ENCODE assay signal across 23 cellular contexts in the genomic region with DNA sequence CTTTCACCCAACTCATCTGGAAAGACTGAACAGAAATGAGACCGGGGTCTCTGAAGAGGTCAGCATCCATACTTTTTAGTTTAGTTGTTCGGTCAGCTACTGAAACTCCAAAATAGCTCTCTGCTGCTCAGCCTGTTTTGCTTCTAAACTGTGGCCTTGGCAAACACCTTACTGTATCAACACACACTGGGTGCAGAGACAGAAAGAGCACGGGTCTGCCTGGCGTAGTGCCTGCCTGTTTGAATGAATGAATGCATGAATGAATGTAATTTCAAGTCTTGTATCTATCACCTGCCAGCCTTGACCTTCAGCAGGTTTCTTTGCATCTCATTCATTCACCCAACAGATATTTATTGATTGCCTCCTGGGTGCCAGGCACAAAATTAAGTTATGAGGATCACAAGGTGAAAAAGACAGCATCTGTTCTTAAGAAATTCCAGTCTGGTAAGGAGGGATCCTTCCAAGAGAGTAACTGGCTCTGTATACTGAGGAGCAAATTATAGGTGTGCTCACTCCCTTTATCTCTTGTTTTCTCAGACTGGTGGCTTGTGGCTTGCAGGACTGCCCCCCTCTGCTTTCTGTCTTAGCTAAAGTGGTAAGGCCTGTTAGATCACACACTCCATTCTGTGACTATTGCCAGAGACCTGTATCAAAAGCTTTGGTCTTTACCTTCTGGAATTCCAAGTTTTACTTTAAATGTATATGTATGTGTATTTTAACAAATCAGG.
"Had no signal": no experiment of that assay in that cellular context is flagged by ENCODE, and none has a peak within 500 bp of the region (broad histone marks: within the 10 kb centered on the region; RNA-seq: fewer than 3 reads in every experiment).

No MANE protein-coding gene starts in this region.

- H3K36me3 ChIP-seq: brain microvascular endothelial cell, colonic mucosa, gastroesophageal sphincter, neutrophil, upper lobe of left lung had no signal

- H3K9me3 Mint-ChIP-seq: activated T-helper 2 cell treated with anti-CD3 and anti-CD28 coated beads, Interferon-gamma antibody, Interleukin-2, Interleukin-4, amounts not matched to agents 10 μg/mL and 5 μg/mL and 100 μg/mL, durations not matched to agents 14 hours and 24 hours and 36 hours had no signal

- H3K9ac ChIP-seq: parathyroid adenoma had no signal

- ATAC-seq: activated CD8-positive, alpha-beta T cell treated with anti-CD3 and anti-CD28 coated beads for 36 hours; esophagus mucosa; gastroesophageal sphincter; left cardiac atrium; natural killer cell; sciatic nerve; stimulated activated naive CD8-positive, alpha-beta T cell treated with anti-CD3 and anti-CD28 coated beads, Interleukin-15, amount 100 ng/mL, for 72 hours had no signal

- H3K27ac Mint-ChIP-seq: activated CD8-positive, alpha-beta T cell treated with anti-CD3 and anti-CD28 coated beads for 36 hours; activated naive CD8-positive, alpha-beta T cell treated with anti-CD3 and anti-CD28 coated beads, Interleukin-2, amount 10 ng/mL, durations not matched to agents 7 days and 5 days; activated T-cell treated with anti-CD3 and anti-CD28 coated beads, Interleukin-2, amount 50 U/mL, for 24 hours; activated T-helper 2 cell treated with anti-CD3 and anti-CD28 coated beads, Interferon-gamma antibody, Interleukin-2, Interleukin-4, amounts not matched to agents 10 μg/mL and 5 μg/mL and 100 μg/mL, durations not matched to agents 14 hours and 24 hours and 36 hours; natural killer cell; stimulated activated naive CD8-positive, alpha-beta T cell treated with anti-CD3 and anti-CD28 coated beads, Interleukin-15, amount 100 ng/mL, for 72 hours had no signal

- H3K4me1 Mint-ChIP-seq: activated naive CD8-positive, alpha-beta T cell treated with anti-CD3 and anti-CD28 coated beads, Interleukin-2, amount 10 ng/mL, durations not matched to agents 7 days and 5 days; central memory CD8-positive, alpha-beta T cell; natural killer cell; stimulated activated naive CD8-positive, alpha-beta T cell treated with anti-CD3 and anti-CD28 coated beads, Interleukin-15, amount 100 ng/mL, for 72 hours had no signal

- H3K27me3 ChIP-seq: brain microvascular endothelial cell, colonic mucosa, gastroesophageal sphincter, neutrophil, upper lobe of left lung had no signal

- H3K4me2 ChIP-seq: smooth muscle cell had no signal

- H3K27ac ChIP-seq: brain microvascular endothelial cell, colonic mucosa, gastroesophageal sphincter, neutrophil, parathyroid adenoma, upper lobe of left lung had no signal

- H2AFZ ChIP-seq: parathyroid adenoma had no signal

- H3K27me3 Mint-ChIP-seq: activated CD8-positive, alpha-beta T cell treated with anti-CD3 and anti-CD28 coated beads for 36 hours; activated naive CD8-positive, alpha-beta T cell treated with anti-CD3 and anti-CD28 coated beads, Interleukin-2, amount 10 ng/mL, durations not matched to agents 7 days and 5 days; activated T-cell treated with anti-CD3 and anti-CD28 coated beads, Interleukin-2, amount 50 U/mL, for 24 hours; central memory CD8-positive, alpha-beta T cell; stimulated activated naive CD8-positive, alpha-beta T cell treated with anti-CD3 and anti-CD28 coated beads, Interleukin-15, amount 100 ng/mL, for 72 hours had no signal

- H3K79me2 ChIP-seq: parathyroid adenoma had no signal

- H3K36me3 Mint-ChIP-seq: activated naive CD8-positive, alpha-beta T cell treated with anti-CD3 and anti-CD28 coated beads, Interleukin-2, amount 10 ng/mL, durations not matched to agents 7 days and 5 days had no signal

- H3K4me3 ChIP-seq: colonic mucosa, gastroesophageal sphincter, smooth muscle cell, upper lobe of left lung had no signal

- H3K9me3 ChIP-seq: colonic mucosa, neutrophil had no signal

- DNase-seq: activated CD4-positive, alpha-beta T cell treated with anti-CD3 and anti-CD28 coated beads for 48 hours; activated CD4-positive, CD25-positive, alpha-beta regulatory T cell; activated CD8-positive, alpha-beta T cell treated with anti-CD3 and anti-CD28 coated beads for 36 hours; activated naive CD4-positive, alpha-beta T cell treated with Interleukin-2 at 50 U/mL for 16 hours; activated naive CD8-positive, alpha-beta T cell treated with anti-CD3 and anti-CD28 coated beads, Interleukin-2, amount 10 ng/mL, durations not matched to agents 7 days and 5 days; activated T-cell treated with anti-CD3 and anti-CD28 coated beads, Interleukin-2, amount 50 U/mL, for 24 hours; anterior cingulate cortex; brain microvascular endothelial cell; colonic mucosa; left cardiac atrium; mesenchymal stem cell; natural killer cell; stimulated activated CD4-positive, alpha-beta T cell treated with anti-CD3 and anti-CD28 coated beads, Interleukin-4, amount 100 ng/mL, for 1 hour; stimulated activated naive CD8-positive, alpha-beta T cell treated with anti-CD3 and anti-CD28 coated beads, Interleukin-15, amount 100 ng/mL, for 72 hours; upper lobe of left lung had no signal

- H3K4me1 ChIP-seq: colonic mucosa, gastroesophageal sphincter, parathyroid adenoma, upper lobe of left lung had no signal

- H3K4me3 Mint-ChIP-seq: activated CD8-positive, alpha-beta T cell treated with anti-CD3 and anti-CD28 coated beads for 36 hours; activated naive CD8-positive, alpha-beta T cell treated with anti-CD3 and anti-CD28 coated beads, Interleukin-2, amount 10 ng/mL, durations not matched to agents 7 days and 5 days; activated T-cell treated with anti-CD3 and anti-CD28 coated beads, Interleukin-2, amount 50 U/mL, for 24 hours; central memory CD8-positive, alpha-beta T cell; natural killer cell; stimulated activated naive CD8-positive, alpha-beta T cell treated with anti-CD3 and anti-CD28 coated beads, Interleukin-15, amount 100 ng/mL, for 72 hours had no signal
